Comparison of ENCODE assay signal across 32 cellular contexts in the genomic region with DNA sequence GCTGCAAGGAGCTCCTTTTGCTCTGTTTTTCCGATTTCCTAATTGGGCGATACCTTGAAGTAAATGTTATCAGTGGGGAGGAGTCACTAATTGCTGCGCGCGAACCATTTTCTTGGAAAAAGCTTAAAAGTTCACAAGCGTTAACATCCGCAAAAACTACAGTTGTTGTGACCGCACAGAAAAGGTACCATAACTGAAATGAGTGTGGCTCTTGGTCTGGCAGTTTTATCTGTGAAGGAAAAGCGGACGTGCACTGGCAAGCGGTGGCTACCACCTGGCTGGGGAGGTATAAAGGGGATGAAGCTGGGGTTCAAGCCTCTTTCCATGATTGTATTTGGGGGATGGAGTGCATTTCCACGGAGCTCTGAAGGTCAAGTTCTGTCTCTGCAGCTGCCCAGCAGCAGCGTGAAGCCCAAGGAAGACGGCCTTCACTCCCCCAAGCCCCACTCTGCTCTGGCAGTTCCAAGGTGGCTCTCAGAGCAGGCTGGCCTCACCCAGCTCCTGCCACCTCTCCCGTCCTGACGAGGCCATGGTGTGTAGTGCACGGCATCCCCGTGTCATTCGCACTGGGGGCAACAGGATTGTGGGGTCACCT. TPM values are rescaled to one million over a fixed set of nuclear protein-coding genes. Genes with fewer than 3 reads are reported as not detected.
"Had no signal": no experiment of that assay in that cellular context is flagged by ENCODE, and none has a peak within 500 bp of the region (broad histone marks: within the 10 kb centered on the region; RNA-seq: fewer than 3 reads in every experiment).

No MANE protein-coding gene starts in this region.

- H3K27ac ChIP-seq: adrenal gland, SK-N-MC had no signal

- DNase-seq: activated CD4-positive, alpha-beta T cell treated with anti-CD3 and anti-CD28 coated beads for 48 hours; activated CD4-positive, alpha-beta T cell treated with anti-CD3 and anti-CD28 coated beads, Interleukin-2, amount 50 U/mL, for 48 hours; activated CD4-positive, CD25-positive, alpha-beta regulatory T cell treated with anti-CD3 and anti-CD28 coated beads, Interleukin-2, amount 50 U/mL, for 72 hours; activated CD8-positive, alpha-beta memory T cell treated with anti-CD3 and anti-CD28 coated beads, Interleukin-2, amount 10 ng/mL, durations not matched to agents 7 days and 5 days; activated gamma-delta T cell; activated naive CD4-positive, alpha-beta T cell treated with anti-CD3 and anti-CD28 coated beads, Interleukin-2, amount 10 ng/mL, durations not matched to agents 7 days and 5 days; activated naive CD8-positive, alpha-beta T cell treated with anti-CD3 and anti-CD28 coated beads for 36 hours; activated T-cell treated with anti-CD3 and anti-CD28 coated beads, Interleukin-2, amount 50 U/mL, for 4 hours; anterior cingulate cortex; caudate nucleus; MG63; MV-4-11; NCI-H1092 treated with DMSO at 0.1 percent for 48 hours; NCI-H1417 treated with DMSO at 0.1 percent for 48 hours; NCI-H1694; NCI-H2029; NCI-H2107; NCI-H2171 treated with DMSO at 0.1 percent for 48 hours; NCI-H226; NCI-H526; NCI-H82; T-cell; T-helper 2 cell; T1000 had no signal

- ATAC-seq: activated CD8-positive, alpha-beta memory T cell treated with anti-CD3 and anti-CD28 coated beads, Interleukin-2, amount 10 ng/mL, durations not matched to agents 7 days and 5 days; activated T-cell treated with anti-CD3 and anti-CD28 coated beads, Interleukin-2, amount 50 U/mL, for 4 hours; activated T-helper 17 cell treated with anti-CD3 and anti-CD28 coated beads, Interleukin-2, amount 50 U/mL, for 72 hours; T-cell; WTC11 had no signal

- H3K9me3 Mint-ChIP-seq: activated naive CD4-positive, alpha-beta T cell treated with anti-CD3 and anti-CD28 coated beads, Interleukin-2, amount 10 ng/mL, durations not matched to agents 7 days and 5 days; activated naive CD8-positive, alpha-beta T cell treated with anti-CD3 and anti-CD28 coated beads for 36 hours; activated T-cell treated with anti-CD3 and anti-CD28 coated beads, Interleukin-2, amount 50 U/mL, for 4 hours; activated T-helper 17 cell treated with anti-CD3 and anti-CD28 coated beads, Interleukin-2, amount 50 U/mL, for 72 hours had no signal

- H3K9me3 ChIP-seq: adrenal gland had no signal

- H3K4me3 Mint-ChIP-seq: activated CD8-positive, alpha-beta memory T cell treated with anti-CD3 and anti-CD28 coated beads, Interleukin-2, amount 10 ng/mL, durations not matched to agents 7 days and 5 days; activated naive CD4-positive, alpha-beta T cell treated with anti-CD3 and anti-CD28 coated beads, Interleukin-2, amount 10 ng/mL, durations not matched to agents 7 days and 5 days; activated naive CD8-positive, alpha-beta T cell treated with anti-CD3 and anti-CD28 coated beads for 36 hours; activated T-cell treated with anti-CD3 and anti-CD28 coated beads, Interleukin-2, amount 50 U/mL, for 4 hours; activated T-helper 17 cell treated with anti-CD3 and anti-CD28 coated beads, Interleukin-2, amount 50 U/mL, for 72 hours; T-cell; WTC11 had no signal

- H3K4me1 Mint-ChIP-seq: activated T-helper 17 cell treated with anti-CD3 and anti-CD28 coated beads, Interleukin-2, amount 50 U/mL, for 72 hours; WTC11 had no signal

- H3K27ac Mint-ChIP-seq: activated CD8-positive, alpha-beta memory T cell treated with anti-CD3 and anti-CD28 coated beads, Interleukin-2, amount 10 ng/mL, durations not matched to agents 7 days and 5 days; activated naive CD4-positive, alpha-beta T cell treated with anti-CD3 and anti-CD28 coated beads, Interleukin-2, amount 10 ng/mL, durations not matched to agents 7 days and 5 days; activated naive CD8-positive, alpha-beta T cell treated with anti-CD3 and anti-CD28 coated beads for 36 hours; activated T-helper 17 cell treated with anti-CD3 and anti-CD28 coated beads, Interleukin-2, amount 50 U/mL, for 72 hours; T-cell; WTC11 had no signal

- H3K4me3 ChIP-seq: adrenal gland, MG63, SK-N-MC had no signal

- H3K36me3 Mint-ChIP-seq: activated CD8-positive, alpha-beta memory T cell treated with anti-CD3 and anti-CD28 coated beads, Interleukin-2, amount 10 ng/mL, durations not matched to agents 7 days and 5 days; activated naive CD4-positive, alpha-beta T cell treated with anti-CD3 and anti-CD28 coated beads, Interleukin-2, amount 10 ng/mL, durations not matched to agents 7 days and 5 days; activated naive CD8-positive, alpha-beta T cell treated with anti-CD3 and anti-CD28 coated beads for 36 hours; T-cell; WTC11 had no signal

- H3K36me3 ChIP-seq: adrenal gland, MG63 had no signal

- H3K27me3 ChIP-seq: MG63 had no signal

- H3K27me3 Mint-ChIP-seq: activated naive CD8-positive, alpha-beta T cell treated with anti-CD3 and anti-CD28 coated beads for 36 hours had no signal

RNA-seq across cellular contexts. Expression of a gene that starts 27.5 kb away (rescaled TPM):
- total RNA-seq: activated T-cell treated with anti-CD3 and anti-CD28 coated beads, Interleukin-2, amount 50 U/mL, for 4 hours; activated T-helper 17 cell treated with anti-CD3 and anti-CD28 coated beads, Interleukin-2, amount 50 U/mL, for 72 hours; RPMI7951; WTC11 had no signal

RNA-seq across cellular contexts. Expression of a gene that starts 32.0 kb away (rescaled TPM):
- total RNA-seq: adrenal gland, NCI-H460, RPMI7951 had no signal

RNA-seq across cellular contexts. Expression of a gene that starts 53.3 kb away (rescaled TPM):
- total RNA-seq: OCI-LY7, RPMI7951 had no signal

RNA-seq across cellular contexts. Expression of a gene that starts 59.2 kb away (rescaled TPM):
- total RNA-seq: activated CD8-positive, alpha-beta memory T cell treated with anti-CD3 and anti-CD28 coated beads, Interleukin-2, amount 10 ng/mL, durations not matched to agents 7 days and 5 days; activated naive CD8-positive, alpha-beta T cell treated with anti-CD3 and anti-CD28 coated beads for 36 hours; activated T-cell treated with anti-CD3 and anti-CD28 coated beads, Interleukin-2, amount 50 U/mL, for 4 hours; activated T-helper 17 cell treated with anti-CD3 and anti-CD28 coated beads, Interleukin-2, amount 50 U/mL, for 72 hours; adrenal gland; cerebellum; NCI-H460; RPMI7951; T-cell; WTC11 had no signal
- polyA plus RNA-seq: adrenal gland had no signal
